ENCODE assay signal across 18 cellular contexts in the genomic region with DNA sequence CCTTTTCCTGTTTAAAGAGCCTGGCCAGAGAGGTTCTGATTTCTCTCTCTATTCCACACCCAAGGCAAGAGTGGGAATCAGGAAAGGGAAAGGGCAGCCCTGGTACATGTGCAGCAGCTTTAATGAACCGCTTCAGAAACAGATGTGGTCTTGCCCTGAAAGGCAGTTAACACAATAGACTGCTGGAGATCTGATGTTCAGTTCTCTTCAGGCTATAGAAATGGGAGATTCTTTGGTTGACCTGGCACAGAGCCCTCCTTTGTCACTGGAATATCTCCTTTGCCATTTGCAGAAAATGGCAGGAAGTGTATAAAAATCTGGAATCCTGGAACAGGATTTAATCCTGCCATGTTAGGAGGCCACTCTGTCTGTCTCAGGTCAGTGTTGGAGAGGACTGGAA. TPM values are rescaled to one million over a fixed set of nuclear protein-coding genes. Genes with fewer than 3 reads are reported as not detected.
DNase-seq lines count a peak whose midpoint lies in the region; ATAC-seq and TF ChIP-seq lines count a peak whose summit lies in the region.
"Had no signal": no experiment of that assay in that cellular context is flagged by ENCODE, and none has a peak within 500 bp of the region (broad histone marks: within the 10 kb centered on the region; RNA-seq: fewer than 3 reads in every experiment).

No MANE protein-coding gene starts in this region.

- H3K9ac ChIP-seq in mesenchymal stem cell (ENCODE audit: low read length) = no peak overlapping the region
- H3K9ac ChIP-seq: GM23248 had no signal

- no peaks in the 10 kb centered on the region for H3K36me3 Mint-ChIP-seq in activated naive CD8-positive, alpha-beta T cell treated with anti-CD3 and anti-CD28 coated beads, Interleukin-2, amount 50 U/mL, for 24 hours (ENCODE audit: low read depth)
- H3K36me3 Mint-ChIP-seq: CD4-positive, CD25-positive, alpha-beta regulatory T cell had no signal

- no peak overlapping the region for H3K4ac ChIP-seq in mesenchymal stem cell (ENCODE audit: low read depth in 1 of 2, low read length in 2 of 2)

- H3K27me3 ChIP-seq in heart right ventricle (peaks cover 0 to 11% (median 0%) of the 10 kb centered on the region in 7 donors), mesenchymal stem cell (ENCODE audit: control insufficient read depth in 1 of 2, insufficient read depth in 1 of 2, low read length in 2 of 2) (peaks cover 17 to 46% of the 10 kb centered on the region in 2 experiments)
- H3K27me3 ChIP-seq: BE2C had no signal

- H3K27ac ChIP-seq in heart right ventricle (peak overlapping the region in 1 of 10 donors; percentile 3), mesenchymal stem cell (ENCODE audit: low read length, poor library complexity, severe bottlenecking) (no peak overlapping the region)
- H3K27ac ChIP-seq: GM23248 had no signal

- H2BK120ac ChIP-seq in mesenchymal stem cell (ENCODE audit: low read depth, low read length) = no peak overlapping the region

- DNase-seq in heart right ventricle (peak in 1 of 2 donors; percentile 23), cardiac septum (ENCODE audit: low spot score) (no peak), mesenchymal stem cell (no peak), NCI-H510A (lab: John Stamatoyannopoulos, UW) (no peak)
- no peak for DNase-seq in activated naive CD8-positive, alpha-beta T cell treated with anti-CD3 and anti-CD28 coated beads, Interleukin-2, amount 50 U/mL, for 24 hours
- no peak for DNase-seq in activated CD8-positive, alpha-beta memory T cell treated with anti-CD3 and anti-CD28 coated beads, Interleukin-2, amount 50 U/mL, for 48 hours
- DNase-seq: BE2C; CD4-positive, CD25-positive, alpha-beta regulatory T cell; DMS153; GM23248; NCI-H1105; NCI-H1694; NCI-H446; Right ventricle myocardium superior had no signal

- no peak overlapping the region for H2BK12ac ChIP-seq in mesenchymal stem cell (ENCODE audit: low read length in 2 of 2)

- no peak overlapping the region for H4K91ac ChIP-seq in mesenchymal stem cell (ENCODE audit: low read length)

- H2BK5ac ChIP-seq in mesenchymal stem cell (ENCODE audit: low read depth, low read length, poor library complexity, severe bottlenecking) = no peak overlapping the region

- H3K36me3 ChIP-seq in heart right ventricle (no peaks in the 10 kb centered on the region), mesenchymal stem cell (ENCODE audit: control insufficient read depth in 1 of 2, insufficient read depth in 2 of 2, low read depth in 1 of 2, low read length in 2 of 2) (no peaks in the 10 kb centered on the region)
- H3K36me3 ChIP-seq: BE2C, HAP-1 had no signal

- peak overlapping the region; percentile 14 for H2AFZ ChIP-seq in mesenchymal stem cell (ENCODE audit: low read depth, low read length)
- H2AFZ ChIP-seq: GM23248 had no signal

- peaks cover 6% of the 10 kb centered on the region for H3K4me1 Mint-ChIP-seq in activated naive CD8-positive, alpha-beta T cell treated with anti-CD3 and anti-CD28 coated beads, Interleukin-2, amount 50 U/mL, for 24 hours
- H3K4me1 Mint-ChIP-seq: CD4-positive, CD25-positive, alpha-beta regulatory T cell had no signal

- intact Hi-C loops in heart right ventricle (cut with DNase I) = loop anchor here in 4 of 10 donors (5.0 to 10.0 kb wide), 3 partner anchors 55 to 120 kb away; no protein-coding TSS in a partner anchor
- intact Hi-C loops in cardiac septum (cut with DNase I) = no loop called here

- no peak overlapping the region for H3K4me3 Mint-ChIP-seq in activated naive CD8-positive, alpha-beta T cell treated with anti-CD3 and anti-CD28 coated beads, Interleukin-2, amount 50 U/mL, for 24 hours
- H3K4me3 Mint-ChIP-seq: CD4-positive, CD25-positive, alpha-beta regulatory T cell had no signal

- H3K79me1 ChIP-seq in mesenchymal stem cell (replicated peaks; ENCODE audit: low read length, poor library complexity, severe bottlenecking) = no peaks in the 10 kb centered on the region

- H3K27ac Mint-ChIP-seq in activated naive CD8-positive, alpha-beta T cell treated with anti-CD3 and anti-CD28 coated beads, Interleukin-2, amount 50 U/mL, for 24 hours = no peak overlapping the region
- H3K27ac Mint-ChIP-seq: CD4-positive, CD25-positive, alpha-beta regulatory T cell had no signal

- no peak overlapping the region for H3K18ac ChIP-seq in mesenchymal stem cell (ENCODE audit: low read depth in 1 of 2, low read length in 2 of 2)

- ATAC-seq in heart right ventricle (peak in 5 of 8 donors; percentile 16 to 47 (median 39)), SK-N-SH treated with all-trans-retinoic acid at 6 μM for 48 hours (no peak), HG02571 (IDR thresholded peaks at IDR 0.05; ENCODE audit: unreplicated experiment) (no peak)
- no peak for ATAC-seq in activated naive CD8-positive, alpha-beta T cell treated with anti-CD3 and anti-CD28 coated beads, Interleukin-2, amount 50 U/mL, for 24 hours

- H3K9me3 ChIP-seq in heart right ventricle (no peaks in the 10 kb centered on the region), mesenchymal stem cell (ENCODE audit: control insufficient read depth, low read length) (no peaks in the 10 kb centered on the region)
- H3K9me3 ChIP-seq: BE2C, HAP-1 had no signal

- H3K4me2 ChIP-seq in mesenchymal stem cell (ENCODE audit: low read length, poor library complexity, severe bottlenecking) = no peak overlapping the region

- no peak overlapping the region for H3K4me3 ChIP-seq in heart right ventricle
- H3K4me3 ChIP-seq in mesenchymal stem cell (ENCODE audit: insufficient read depth in 1 of 2, low read depth in 1 of 2, low read length in 2 of 2) = no peak overlapping the region
- H3K4me3 ChIP-seq: GM12878, GM23248, HAP-1 had no signal

- no peak overlapping the region for H3K14ac ChIP-seq in mesenchymal stem cell (ENCODE audit: low read length in 2 of 2)

- 62 to 75% methylated on average over 1 of the region's 1 CpG for WGBS in heart right ventricle, 2 donors
- WGBS in mesenchymal stem cell = 91% methylated on average over 1 of the region's 1 CpG

- H3K9me3 Mint-ChIP-seq in activated naive CD8-positive, alpha-beta T cell treated with anti-CD3 and anti-CD28 coated beads, Interleukin-2, amount 50 U/mL, for 24 hours = no peaks in the 10 kb centered on the region

- H4K8ac ChIP-seq in mesenchymal stem cell (ENCODE audit: low read length) = no peak overlapping the region

- H3K4me1 ChIP-seq in heart right ventricle (peaks cover 0 to 17% (median 0%) of the 10 kb centered on the region in 9 donors), mesenchymal stem cell (ENCODE audit: control insufficient read depth, insufficient read depth, low read depth, low read length) (no peaks in the 10 kb centered on the region)
- H3K4me1 ChIP-seq: BE2C had no signal

- no peak overlapping the region for H2BK15ac ChIP-seq in mesenchymal stem cell (ENCODE audit: low read depth, poor library complexity, severe bottlenecking)

- H2AK5ac ChIP-seq in mesenchymal stem cell (ENCODE audit: low read length, severe bottlenecking) = no peak overlapping the region

- TF ChIP-seq CTCF in heart right ventricle (IDR thresholded peaks at IDR 0.05) = no peak

- peaks cover 2% of the 10 kb centered on the region for H3K27me3 Mint-ChIP-seq in activated naive CD8-positive, alpha-beta T cell treated with anti-CD3 and anti-CD28 coated beads, Interleukin-2, amount 50 U/mL, for 24 hours

- H3K23ac ChIP-seq in mesenchymal stem cell (ENCODE audit: low read length in 2 of 2) = no peak overlapping the region

TF ChIP-seq in SK-N-SH treated with all-trans-retinoic acid at 6 μM for 48 hours, 23 proteins besides CTCF, POLR2A, EP300 and RAD21:
- TF ChIP-seq, protein P1, sequence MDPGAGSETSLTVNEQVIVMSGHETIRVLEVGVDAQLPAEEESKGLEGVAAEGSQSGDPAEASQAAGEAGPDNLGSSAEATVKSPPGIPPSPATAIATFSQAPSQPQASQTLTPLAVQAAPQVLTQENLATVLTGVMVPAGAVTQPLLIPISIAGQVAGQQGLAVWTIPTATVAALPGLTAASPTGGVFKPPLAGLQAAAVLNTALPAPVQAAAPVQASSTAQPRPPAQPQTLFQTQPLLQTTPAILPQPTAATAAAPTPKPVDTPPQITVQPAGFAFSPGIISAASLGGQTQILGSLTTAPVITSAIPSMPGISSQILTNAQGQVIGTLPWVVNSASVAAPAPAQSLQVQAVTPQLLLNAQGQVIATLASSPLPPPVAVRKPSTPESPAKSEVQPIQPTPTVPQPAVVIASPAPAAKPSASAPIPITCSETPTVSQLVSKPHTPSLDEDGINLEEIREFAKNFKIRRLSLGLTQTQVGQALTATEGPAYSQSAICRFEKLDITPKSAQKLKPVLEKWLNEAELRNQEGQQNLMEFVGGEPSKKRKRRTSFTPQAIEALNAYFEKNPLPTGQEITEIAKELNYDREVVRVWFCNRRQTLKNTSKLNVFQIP (CRISPR knock-in tag; IDR thresholded peaks at IDR 0.05; ENCODE audit: borderline replicate concordance, low read depth) = no peak
- TF ChIP-seq ISL1 (CRISPR knock-in tag; IDR thresholded peaks at IDR 0.05) (no peak), TCF4 (CRISPR knock-in tag; IDR thresholded peaks at IDR 0.05; ENCODE audit: borderline replicate concordance) (0 out of 2 replicates have a peak, but pooled peaks have one; percentile 18), ZFP3 (CRISPR knock-in tag; IDR thresholded peaks at IDR 0.05) (no peak), ESRRG (CRISPR knock-in tag; IDR thresholded peaks at IDR 0.05) (no peak)

RNA-seq across cellular contexts. Expression of a gene that starts 36.3 kb away (rescaled TPM):
- 10 to 100 TPM in 2 of 10 donors, 1 to 10 TPM in 8; 8.7 to 11.7 (median 9.5) TPM for total RNA-seq in heart right ventricle
- 1 to 10 TPM; 3.3 to 8.0 TPM for polyA plus RNA-seq in heart right ventricle
- total RNA-seq in cardiac septum = 9.9 TPM
- polyA plus RNA-seq in mesenchymal stem cell (2013, experiment 1 of 2) = 6.3 TPM
- 6.8 TPM for polyA plus RNA-seq in mesenchymal stem cell (2013, experiment 2 of 2)

Comparison
In these comparisons a context has a peak if more than half of its experiments do, and no peak if none do; other contexts are left out.
1. ATAC-seq: peak in heart right ventricle (5 of 8); none in SK-N-SH treated with all-trans-retinoic acid at 6 μM for 48 hours (single experiment), activated naive CD8-positive, alpha-beta T cell treated with anti-CD3 and anti-CD28 coated beads, Interleukin-2, amount 50 U/mL, for 24 hours (single experiment) and HG02571 (single experiment).